ENCODE assay signal across 17 cellular contexts in the genomic region with DNA sequence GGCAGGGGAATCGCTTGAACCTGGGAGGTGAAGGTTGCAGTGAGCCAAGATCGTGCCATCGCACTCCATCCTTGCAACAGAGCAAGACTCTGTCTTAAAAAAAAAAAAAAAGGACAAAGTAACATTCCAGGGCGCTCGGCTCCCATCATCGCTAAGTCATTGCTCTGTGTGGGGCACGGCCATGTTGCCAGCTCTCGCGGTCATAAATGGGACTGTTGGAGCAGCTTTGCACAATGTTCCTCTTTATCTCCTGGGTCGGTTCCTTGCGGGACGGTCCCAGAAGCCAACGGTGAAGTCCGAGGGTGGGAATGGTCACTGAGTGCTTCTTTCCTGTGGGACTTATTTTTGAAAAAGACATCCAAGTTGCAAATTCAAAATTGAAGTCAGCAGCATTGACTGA.
DNase-seq lines count a peak whose midpoint lies in the region; ATAC-seq and TF ChIP-seq lines count a peak whose summit lies in the region.
"Had no signal": no experiment of that assay in that cellular context is flagged by ENCODE, and none has a peak within 500 bp of the region (broad histone marks: within the 10 kb centered on the region; RNA-seq: fewer than 3 reads in every experiment).

No MANE protein-coding gene starts in this region.

- no peak overlapping the region for H3K4me3 ChIP-seq in Peyer's patch
- no peak overlapping the region for H3K4me3 ChIP-seq in mucosa of rectum (ENCODE audit: low read length in 2 of 2)
- H3K4me3 ChIP-seq in skeletal muscle tissue (ENCODE audit: low read length in 3 of 3): no peak overlapping the region
- H3K4me3 ChIP-seq: HAP-1 had no signal

- no peak overlapping the region for H3K9ac ChIP-seq in mucosa of rectum (ENCODE audit: low read depth in 1 of 2, low read length in 2 of 2)
- peak overlapping the region in 1 of 3 donors; percentile 3 for H3K9ac ChIP-seq in skeletal muscle tissue (ENCODE audit: low read depth in 1 of 3, low read length in 3 of 3)

- peak overlapping the region; percentile 43 to 87 (median 67) for H3K27ac ChIP-seq in Peyer's patch
- peak overlapping the region; percentile 60 to 70 for H3K27ac ChIP-seq in mucosa of rectum (ENCODE audit: low read depth in 2 of 2, low read length in 2 of 2)
- H3K27ac ChIP-seq in skeletal muscle tissue (ENCODE audit: low read depth, low read length): peak overlapping the region; percentile 74

- intact Hi-C loops in Right ventricle myocardium superior (cut with DNase I): no loop called here

- H3K36me3 ChIP-seq in Peyer's patch (no peaks in the 10 kb centered on the region), mucosa of rectum (ENCODE audit: control insufficient read depth in 2 of 2, insufficient read depth in 2 of 2, low read length in 2 of 2) (no peaks in the 10 kb centered on the region), skeletal muscle tissue (ENCODE audit: control insufficient read depth in 3 of 3, insufficient read depth in 3 of 3, low read length in 3 of 3) (peaks cover 0 to under 1% (median 0%) of the 10 kb centered on the region in 3 donors)
- H3K36me3 ChIP-seq: HAP-1 had no signal

- H3K4me1 ChIP-seq in Peyer's patch: peaks cover 0 to 41% (median 0%) of the 10 kb centered on the region in 4 donors
- H3K4me1 ChIP-seq in mucosa of rectum (ENCODE audit: control insufficient read depth in 2 of 2, insufficient read depth in 2 of 2, low read length in 2 of 2): peaks cover 10 to 14% of the 10 kb centered on the region in 2 donors
- H3K4me1 ChIP-seq in skeletal muscle tissue (ENCODE audit: control insufficient read depth in 3 of 3, insufficient read depth in 3 of 3, low read length in 3 of 3): peaks cover 11 to 26% (median 25%) of the 10 kb centered on the region in 3 donors
- H3K4me1 ChIP-seq: HAP-1 had no signal

- TF ChIP-seq POLR2A in Peyer's patch (IDR thresholded peaks at IDR 0.05): no peak

- no peaks in the 10 kb centered on the region for H3K9me3 ChIP-seq in Peyer's patch
- no peaks in the 10 kb centered on the region for H3K9me3 ChIP-seq in mucosa of rectum (ENCODE audit: control insufficient read depth in 2 of 2, low read length in 2 of 2)
- no peaks in the 10 kb centered on the region for H3K9me3 ChIP-seq in skeletal muscle tissue (ENCODE audit: control insufficient read depth in 3 of 3, low read length in 3 of 3)
- H3K9me3 ChIP-seq: HAP-1 had no signal

- no peak for DNase-seq in Peyer's patch
- peak; percentile 62 for DNase-seq in Right ventricle myocardium superior
- DNase-seq: 8988T; Calu3; CD4-positive, alpha-beta memory T cell; DMS53; NCI-H1105 treated with DMSO at 0.1 percent for 48 hours; NCI-H1694 treated with DMSO at 0.1 percent for 48 hours; NCI-H2107; NCI-H2227 treated with DMSO at 0.1 percent for 48 hours had no signal

- TF ChIP-seq CTCF in Peyer's patch (IDR thresholded peaks at IDR 0.05): no peak

- peak; percentile 6 for ATAC-seq in Right ventricle myocardium superior (ENCODE audit: poor library complexity)
- ATAC-seq in HG03280 (IDR thresholded peaks at IDR 0.05; ENCODE audit: unreplicated experiment): no peak
- ATAC-seq in HG03108 (IDR thresholded peaks at IDR 0.05; ENCODE audit: unreplicated experiment): no peak
- ATAC-seq in GM19023 (IDR thresholded peaks at IDR 0.05; ENCODE audit: unreplicated experiment): no peak
- ATAC-seq in GM18502 (IDR thresholded peaks at IDR 0.05; ENCODE audit: poor library complexity, unreplicated experiment): no peak

- H3K27me3 ChIP-seq in Peyer's patch (no peaks in the 10 kb centered on the region), mucosa of rectum (ENCODE audit: control insufficient read depth in 2 of 2, insufficient read depth in 2 of 2, low read length in 2 of 2) (peaks cover 8 to 18% of the 10 kb centered on the region in 2 donors), skeletal muscle tissue (ENCODE audit: control insufficient read depth in 3 of 3, insufficient read depth in 3 of 3, low read length in 3 of 3) (peaks cover 61 to 89% (median 61%) of the 10 kb centered on the region in 3 donors)
